ENCODE assay signal across 2 cellular contexts in genomic region chr10:2978574-2979266, GRCh38.
TF ChIP-seq lines count a peak whose summit lies in the region.

No MANE protein-coding gene starts in this region.

TF ChIP-seq in SK-N-SH, 30 proteins besides CTCF, POLR2A, EP300 and RAD21 (continued from another document):
- TF ChIP-seq IRF3 (IDR thresholded peaks at IDR 0.05; ENCODE audit: low read depth, low read length) (no peak), CHD2 (IDR thresholded peaks at IDR 0.05; ENCODE audit: low read length, partially characterized antibody) (no peak), PBX3 (IDR thresholded peaks at IDR 0.05) (no peak), FOSL2 (IDR thresholded peaks at IDR 0.05; ENCODE audit: borderline replicate concordance, low read depth) (no peak)

TF ChIP-seq in SK-N-SH treated with all-trans-retinoic acid at 6 μM for 48 hours, 23 proteins besides CTCF, POLR2A, EP300 and RAD21 (continued from another document):
- TF ChIP-seq TOX (CRISPR knock-in tag; IDR thresholded peaks at IDR 0.05; ENCODE audit: borderline replicate concordance) (no peak), POU6F1 (CRISPR knock-in tag; IDR thresholded peaks at IDR 0.05; ENCODE audit: borderline replicate concordance, low read depth) (no peak)
TF ChIP-seq in SK-N-SH treated with all-trans-retinoic acid at 6 μM for 48 hours: peak in this region for 0.
